Comparison of ENCODE assay signal across 8 cellular contexts in genomic region chr11:32583451-32584271, GRCh38. TPM values are rescaled to one million over a fixed set of nuclear protein-coding genes. Genes with fewer than 3 reads are reported as not detected.
DNase-seq lines count a peak whose midpoint lies in the region; ATAC-seq and TF ChIP-seq lines count a peak whose summit lies in the region.

TSS of gene EIF3M (plus strand) at chr11:32583831. CDS start at chr11:32583888, 57 bp downstream.

- peak within 1 kb of the TSS; percentile 90 for H3K4me3 ChIP-seq in NT2/D1 (ENCODE audit: insufficient read length, low read depth)
- H3K4me3 ChIP-seq in endodermal cell (ENCODE audit: low read length) = peak within 1 kb of the TSS; percentile 90

- DNase-seq in COR-L47 (lab: John Stamatoyannopoulos, UW) = peak; percentile 96
- peak; percentile 17 to 97 (median 93) for DNase-seq in HUDEP-2 (lab: John Stamatoyannopoulos, UW; ENCODE audit: unreplicated experiment in 76 of 76)
- DNase-seq in NT2/D1 (ENCODE audit: low read depth, low spot score) = peak; percentile 90
- peak; percentile 97 for DNase-seq in activated CD8-positive, alpha-beta memory T cell treated with anti-CD3 and anti-CD28 coated beads, Interleukin-2, amount 10 ng/mL, durations not matched to agents 7 days and 5 days
- DNase-seq in endodermal cell = peak; percentile 98
- DNase-seq in mesenteric fat pad (ENCODE audit: low spot score) = peak; percentile 99
- DNase-seq in stimulated activated CD8-positive, alpha-beta memory T cell treated with anti-CD3 and anti-CD28 coated beads, Interleukin-15, amount 100 ng/mL, for 24 hours (ENCODE audit: low read depth) = peak; percentile 86

- no peaks in the 10 kb centered on the region for H3K27me3 Mint-ChIP-seq in activated CD8-positive, alpha-beta memory T cell treated with anti-CD3 and anti-CD28 coated beads, Interleukin-2, amount 10 ng/mL, durations not matched to agents 7 days and 5 days
- H3K27me3 Mint-ChIP-seq in endodermal cell (ENCODE audit: insufficient read depth) = peaks cover 2% of the 10 kb centered on the region

- H3K36me3 ChIP-seq in NT2/D1 (ENCODE audit: insufficient read depth, insufficient read length, low read length) = peaks cover 14% of the 10 kb centered on the region
- peaks cover 16% of the 10 kb centered on the region for H3K36me3 ChIP-seq in endodermal cell (ENCODE audit: control insufficient read depth, insufficient read depth, low read length)

- no peak for TF ChIP-seq CTCF in endodermal cell (conservative IDR thresholded peaks at IDR 0.05)

- H3K27me3 ChIP-seq in NT2/D1 (ENCODE audit: insufficient read depth, insufficient read length) = no peaks in the 10 kb centered on the region
- no peaks in the 10 kb centered on the region for H3K27me3 ChIP-seq in endodermal cell (ENCODE audit: control insufficient read depth, insufficient read depth, low read length, poor library complexity, severe bottlenecking)

- H3K36me3 Mint-ChIP-seq in activated CD8-positive, alpha-beta memory T cell treated with anti-CD3 and anti-CD28 coated beads, Interleukin-2, amount 10 ng/mL, durations not matched to agents 7 days and 5 days = peaks cover 22% of the 10 kb centered on the region
- H3K36me3 Mint-ChIP-seq in endodermal cell (ENCODE audit: low read depth) = peaks cover 11% of the 10 kb centered on the region

- CTCF ChIA-PET in activated CD8-positive, alpha-beta memory T cell treated with anti-CD3 and anti-CD28 coated beads, Interleukin-2, amount 10 ng/mL, durations not matched to agents 7 days and 5 days (lab: Charles Lee) = interaction anchor here (1.1 to 1.7 kb wide), 3 partner anchors 13 to 260 kb away, joined by 3 to 4 read pairs (median 3); no protein-coding TSS in a partner anchor

- H3K4me3 Mint-ChIP-seq in activated CD8-positive, alpha-beta memory T cell treated with anti-CD3 and anti-CD28 coated beads, Interleukin-2, amount 10 ng/mL, durations not matched to agents 7 days and 5 days = peak within 1 kb of the TSS; percentile 99
- peak within 1 kb of the TSS; percentile 96 for H3K4me3 Mint-ChIP-seq in endodermal cell

- 0% methylated on average over 19 to 70 of the region's 70 CpGs for WGBS in endodermal cell (ENCODE audit: insufficient coverage in 1 of 2, insufficient read length in 1 of 2), 2 experiments

- H3K27ac Mint-ChIP-seq in activated CD8-positive, alpha-beta memory T cell treated with anti-CD3 and anti-CD28 coated beads, Interleukin-2, amount 10 ng/mL, durations not matched to agents 7 days and 5 days = peak within 1 kb of the TSS; percentile 99
- peak within 1 kb of the TSS; percentile 96 for H3K27ac Mint-ChIP-seq in endodermal cell

- peak; percentile 97 for ATAC-seq in GM21381 (IDR thresholded peaks at IDR 0.05; ENCODE audit: unreplicated experiment)
- ATAC-seq in activated CD8-positive, alpha-beta memory T cell treated with anti-CD3 and anti-CD28 coated beads, Interleukin-2, amount 10 ng/mL, durations not matched to agents 7 days and 5 days = peak; percentile 99

- H3K4me1 ChIP-seq in NT2/D1 (ENCODE audit: insufficient read depth, insufficient read length) (no peaks in the 10 kb centered on the region), endodermal cell (ENCODE audit: control insufficient read depth, insufficient read depth, low read length) (peaks cover 3% of the 10 kb centered on the region)

- peaks cover 39% of the 10 kb centered on the region for H3K4me1 Mint-ChIP-seq in activated CD8-positive, alpha-beta memory T cell treated with anti-CD3 and anti-CD28 coated beads, Interleukin-2, amount 10 ng/mL, durations not matched to agents 7 days and 5 days
- peaks cover 23% of the 10 kb centered on the region for H3K4me1 Mint-ChIP-seq in endodermal cell

- peak within 1 kb of the TSS; percentile 81 for H3K27ac ChIP-seq in endodermal cell (ENCODE audit: low read depth, low read length)

- H3K9me3 Mint-ChIP-seq in activated CD8-positive, alpha-beta memory T cell treated with anti-CD3 and anti-CD28 coated beads, Interleukin-2, amount 10 ng/mL, durations not matched to agents 7 days and 5 days (ENCODE audit: low read depth) = no peaks in the 10 kb centered on the region
- peaks cover 6% of the 10 kb centered on the region for H3K9me3 Mint-ChIP-seq in endodermal cell

- peak within 1 kb of the TSS; percentile 95 for H3K9ac ChIP-seq in NT2/D1 (ENCODE audit: insufficient read length, low read depth)
- H3K9ac ChIP-seq in endodermal cell (ENCODE audit: extremely low read depth, low read length, poor library complexity, severe bottlenecking) = peak within 1 kb of the TSS; percentile 86

- H3K9me3 ChIP-seq in NT2/D1 (ENCODE audit: insufficient read depth, low read length) (no peaks in the 10 kb centered on the region), endodermal cell (ENCODE audit: control insufficient read depth, low read length) (no peaks in the 10 kb centered on the region)

RNA-seq across cellular contexts. Expression of gene EIF3M, which starts in this region (rescaled TPM):
- 100 to 1,000 TPM; 233 to 301 TPM for total RNA-seq in activated CD8-positive, alpha-beta memory T cell treated with anti-CD3 and anti-CD28 coated beads, Interleukin-2, amount 10 ng/mL, durations not matched to agents 7 days and 5 days
- total RNA-seq in endodermal cell (100 to 1,000 TPM; 237 to 269 TPM), mesenteric fat pad (182 TPM)
- polyA plus RNA-seq in endodermal cell (2013, experiment 1 of 2) = 364 TPM
- 310 TPM for polyA plus RNA-seq in endodermal cell (2013, experiment 2 of 2)

Comparison
In these comparisons a context has a peak if more than half of its experiments do, and no peak if none do; other contexts are left out.
1. Peak in every context shown above with its lines: DNase-seq, ATAC-seq, H3K4me3 ChIP-seq and H3K27ac ChIP-seq.